In the genomic region with DNA sequence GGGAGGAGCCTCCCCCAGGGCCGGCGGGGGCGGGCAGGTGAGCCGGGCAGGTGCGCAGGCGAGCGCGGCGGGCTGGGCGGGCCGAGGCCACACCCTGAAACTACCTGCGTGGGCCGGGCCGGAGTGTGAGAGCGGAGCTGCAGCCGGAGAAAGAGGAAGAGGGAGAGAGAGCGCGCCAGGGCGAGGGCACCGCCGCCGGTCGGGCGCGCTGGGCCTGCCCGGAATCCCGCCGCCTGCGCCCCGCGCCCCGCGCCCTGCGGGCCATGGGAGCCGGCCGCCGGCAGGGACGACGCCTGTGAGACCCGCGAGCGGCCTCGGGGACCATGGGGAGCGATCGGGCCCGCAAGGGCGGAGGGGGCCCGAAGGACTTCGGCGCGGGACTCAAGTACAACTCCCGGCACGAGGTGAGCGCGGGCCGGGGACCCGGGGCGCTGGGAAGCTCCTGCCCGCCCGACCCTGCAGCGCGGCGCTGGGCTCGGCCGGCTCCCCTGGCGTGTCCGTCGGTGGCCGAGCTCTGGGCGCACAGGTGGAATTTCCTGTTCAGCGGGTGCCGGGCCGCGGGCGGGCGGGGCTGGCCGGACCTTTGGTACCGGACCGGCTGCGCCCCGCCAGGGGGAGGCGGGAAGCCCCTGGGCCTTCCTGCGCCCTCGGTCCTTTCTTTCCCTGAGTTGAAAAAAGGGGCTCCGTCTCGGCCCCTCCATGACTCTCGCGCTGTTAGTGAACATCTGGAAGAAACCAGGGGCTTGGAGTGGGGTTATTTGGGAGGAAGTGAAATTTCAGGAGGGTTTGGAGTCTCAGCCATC, we compare ENCODE assay signal across 8 cellular contexts. TPM values are rescaled to one million over a fixed set of nuclear protein-coding genes. Genes with fewer than 3 reads are reported as not detected.
DNase-seq lines count a peak whose midpoint lies in the region; ATAC-seq, FAIRE-seq and TF ChIP-seq lines count a peak whose summit lies in the region.

A gene (plus strand): TSS at position 126 of the 803 bp plus-strand sequence. CDS start 198 bp downstream, at position 324.

- no peaks in the 10 kb centered on the region for H3K9me3 Mint-ChIP-seq in IgD-negative memory B cell
- no peaks in the 10 kb centered on the region for H3K9me3 Mint-ChIP-seq in activated CD8-positive, alpha-beta T cell treated with anti-CD3 and anti-CD28 coated beads, Interleukin-2, amount 10 ng/mL, durations not matched to agents 7 days and 5 days (ENCODE audit: insufficient read depth)
- no peaks in the 10 kb centered on the region for H3K9me3 Mint-ChIP-seq in stimulated activated naive CD8-positive, alpha-beta T cell treated with anti-CD3 and anti-CD28 coated beads, Interleukin-15, Interleukin-2, amounts not matched to agents 100 ng/mL and 50 ng/mL, for 24 hours

- peaks cover 9% of the 10 kb centered on the region for H3K27me3 Mint-ChIP-seq in IgD-negative memory B cell
- H3K27me3 Mint-ChIP-seq in activated CD8-positive, alpha-beta T cell treated with anti-CD3 and anti-CD28 coated beads, Interleukin-2, amount 10 ng/mL, durations not matched to agents 7 days and 5 days (ENCODE audit: low read depth): peaks cover 56% of the 10 kb centered on the region
- peaks cover 59% of the 10 kb centered on the region for H3K27me3 Mint-ChIP-seq in stimulated activated naive CD8-positive, alpha-beta T cell treated with anti-CD3 and anti-CD28 coated beads, Interleukin-15, Interleukin-2, amounts not matched to agents 100 ng/mL and 50 ng/mL, for 24 hours

- TF ChIP-seq CTCF in D721Med (IDR thresholded peaks at IDR 0.05; ENCODE audit: insufficient read depth, missing control alignments): no peak

- peaks cover 1% of the 10 kb centered on the region for H3K36me3 Mint-ChIP-seq in IgD-negative memory B cell
- H3K36me3 Mint-ChIP-seq in activated CD8-positive, alpha-beta T cell treated with anti-CD3 and anti-CD28 coated beads, Interleukin-2, amount 10 ng/mL, durations not matched to agents 7 days and 5 days (ENCODE audit: low read depth): no peaks in the 10 kb centered on the region
- H3K36me3 Mint-ChIP-seq in stimulated activated naive CD8-positive, alpha-beta T cell treated with anti-CD3 and anti-CD28 coated beads, Interleukin-15, Interleukin-2, amounts not matched to agents 100 ng/mL and 50 ng/mL, for 24 hours (ENCODE audit: low read depth): no peaks in the 10 kb centered on the region

- H3K27ac Mint-ChIP-seq in IgD-negative memory B cell: peak within 1 kb of the TSS; percentile 68 to 92 (median 82)
- no peak within 1 kb of the TSS for H3K27ac Mint-ChIP-seq in activated CD8-positive, alpha-beta T cell treated with anti-CD3 and anti-CD28 coated beads, Interleukin-2, amount 10 ng/mL, durations not matched to agents 7 days and 5 days
- no peak within 1 kb of the TSS for H3K27ac Mint-ChIP-seq in stimulated activated naive CD8-positive, alpha-beta T cell treated with anti-CD3 and anti-CD28 coated beads, Interleukin-15, Interleukin-2, amounts not matched to agents 100 ng/mL and 50 ng/mL, for 24 hours

- H3K4me1 Mint-ChIP-seq in IgD-negative memory B cell: peaks cover 34 to 47% (median 35%) of the 10 kb centered on the region in 3 donors
- peaks cover 7% of the 10 kb centered on the region for H3K4me1 Mint-ChIP-seq in activated CD8-positive, alpha-beta T cell treated with anti-CD3 and anti-CD28 coated beads, Interleukin-2, amount 10 ng/mL, durations not matched to agents 7 days and 5 days (ENCODE audit: low read depth)
- H3K4me1 Mint-ChIP-seq in stimulated activated naive CD8-positive, alpha-beta T cell treated with anti-CD3 and anti-CD28 coated beads, Interleukin-15, Interleukin-2, amounts not matched to agents 100 ng/mL and 50 ng/mL, for 24 hours (ENCODE audit: low read depth): peaks cover 30% of the 10 kb centered on the region

- POLR2A ChIA-PET in activated CD8-positive, alpha-beta T cell treated with anti-CD3 and anti-CD28 coated beads, Interleukin-2, amount 10 ng/mL, durations not matched to agents 7 days and 5 days (lab: Charles Lee): no interaction called here

- CTCF ChIA-PET in activated CD8-positive, alpha-beta T cell treated with anti-CD3 and anti-CD28 coated beads, Interleukin-2, amount 10 ng/mL, durations not matched to agents 7 days and 5 days (lab: Charles Lee): no interaction called here

- DNase-seq in DMS53 (lab: John Stamatoyannopoulos, UW): peak; percentile 93
- no peak for DNase-seq in activated CD8-positive, alpha-beta T cell treated with anti-CD3 and anti-CD28 coated beads, Interleukin-2, amount 10 ng/mL, durations not matched to agents 7 days and 5 days
- DNase-seq in iPS-NIHi11 (ENCODE audit: low spot score): peak; percentile 78
- no peak for DNase-seq in D721Med (ENCODE audit: insufficient read length, low spot score)

- ATAC-seq in activated CD8-positive, alpha-beta T cell treated with anti-CD3 and anti-CD28 coated beads, Interleukin-2, amount 10 ng/mL, durations not matched to agents 7 days and 5 days: peak; percentile 25
- no peak for ATAC-seq in HG03521 (IDR thresholded peaks at IDR 0.05; ENCODE audit: unreplicated experiment)
- ATAC-seq in HG03097 (IDR thresholded peaks at IDR 0.05; ENCODE audit: low FRiP score, unreplicated experiment): no peak

- peak within 1 kb of the TSS; percentile 88 to 99 (median 98) for H3K4me3 Mint-ChIP-seq in IgD-negative memory B cell
- H3K4me3 Mint-ChIP-seq in activated CD8-positive, alpha-beta T cell treated with anti-CD3 and anti-CD28 coated beads, Interleukin-2, amount 10 ng/mL, durations not matched to agents 7 days and 5 days: peak within 1 kb of the TSS; percentile 25
- H3K4me3 Mint-ChIP-seq in stimulated activated naive CD8-positive, alpha-beta T cell treated with anti-CD3 and anti-CD28 coated beads, Interleukin-15, Interleukin-2, amounts not matched to agents 100 ng/mL and 50 ng/mL, for 24 hours: peak within 1 kb of the TSS; percentile 70

- no peak for FAIRE-seq in D721Med (lab: Jason Lieb, UNC)

RNA-seq across cellular contexts. Expression of the gene that starts here (rescaled TPM):
- polyA plus RNA-seq in IgD-negative memory B cell: 94.1 TPM
- not detected for total RNA-seq in activated CD8-positive, alpha-beta T cell treated with anti-CD3 and anti-CD28 coated beads, Interleukin-2, amount 10 ng/mL, durations not matched to agents 7 days and 5 days

Comparison
In these comparisons a context has a peak if more than half of its experiments do, and no peak if none do; other contexts are left out.
1. Peak in ATAC-seq in activated CD8-positive, alpha-beta T cell treated with anti-CD3 and anti-CD28 coated beads, Interleukin-2, amount 10 ng/mL, durations not matched to agents 7 days and 5 days; RNA of the gene not detected or under 1 TPM.
2. DNase-seq: peak in DMS53 (single experiment) and iPS-NIHi11 (single experiment); none in activated CD8-positive, alpha-beta T cell treated with anti-CD3 and anti-CD28 coated beads, Interleukin-2, amount 10 ng/mL, durations not matched to agents 7 days and 5 days (single experiment) and D721Med (single experiment).
3. H3K27ac Mint-ChIP-seq: peak in IgD-negative memory B cell (3 of 3); none in activated CD8-positive, alpha-beta T cell treated with anti-CD3 and anti-CD28 coated beads, Interleukin-2, amount 10 ng/mL, durations not matched to agents 7 days and 5 days (single experiment) and stimulated activated naive CD8-positive, alpha-beta T cell treated with anti-CD3 and anti-CD28 coated beads, Interleukin-15, Interleukin-2, amounts not matched to agents 100 ng/mL and 50 ng/mL, for 24 hours (single experiment).
4. H3K4me3 Mint-ChIP-seq: peak in every context shown above with its lines; median percentile 98 in IgD-negative memory B cell; 70 in stimulated activated naive CD8-positive, alpha-beta T cell treated with anti-CD3 and anti-CD28 coated beads, Interleukin-15, Interleukin-2, amounts not matched to agents 100 ng/mL and 50 ng/mL, for 24 hours; 25 in activated CD8-positive, alpha-beta T cell treated with anti-CD3 and anti-CD28 coated beads, Interleukin-2, amount 10 ng/mL, durations not matched to agents 7 days and 5 days.